ENCODE assay signal across 1 cellular context in genomic region chr11:46675288-46675851, GRCh38.
TF ChIP-seq lines count a peak whose summit lies in the region.

No MANE protein-coding gene starts in this region.

TF ChIP-seq in GM12878, 131 proteins besides CTCF, POLR2A, EP300 and RAD21:
- TF ChIP-seq RB1 (IDR thresholded peaks at IDR 0.05; ENCODE audit: borderline replicate concordance) (no peak), SUZ12 (IDR thresholded peaks at IDR 0.05; ENCODE audit: unreplicated experiment) (no peak), CHD4 (IDR thresholded peaks at IDR 0.05) (no peak), RCOR1 (conservative IDR thresholded peaks at IDR 0.05; ENCODE audit: low read depth, low read length) (no peak), CBX5 (IDR thresholded peaks at IDR 0.05; ENCODE audit: low read depth) (no peak), ZNF207 (IDR thresholded peaks at IDR 0.05; ENCODE audit: borderline replicate concordance) (no peak), RUNX3 (IDR thresholded peaks at IDR 0.05; ENCODE audit: low read length) (no peak), ZNF217 (IDR thresholded peaks at IDR 0.05) (no peak), CBFB (IDR thresholded peaks at IDR 0.05; ENCODE audit: low read depth) (no peak), ZBTB40 (IDR thresholded peaks at IDR 0.05; ENCODE audit: borderline replicate concordance) (no peak), STAT3 (IDR thresholded peaks at IDR 0.05; ENCODE audit: low read depth, low read length) (no peak), MYB (IDR thresholded peaks at IDR 0.05; ENCODE audit: borderline replicate concordance, low read depth, low read length) (no peak), IRF5 (IDR thresholded peaks at IDR 0.05; ENCODE audit: borderline replicate concordance) (no peak), PAX5 (IDR thresholded peaks at IDR 0.05; ENCODE audit: borderline replicate concordance, low read depth, low read length) (no peak), CEBPZ (IDR thresholded peaks at IDR 0.05; ENCODE audit: low read depth, low read length) (no peak), IKZF1 (conservative IDR thresholded peaks at IDR 0.05) (no peak), GATAD2B (conservative IDR thresholded peaks at IDR 0.05; ENCODE audit: low read depth) (no peak), TCF7 (IDR thresholded peaks at IDR 0.05; ENCODE audit: borderline replicate concordance) (no peak)
TF ChIP-seq in GM12878: peak in this region for 0.
